Comparison of ENCODE assay signal across 1 cellular context in genomic region chr9:4792572-4793411, GRCh38.
A peak's percentile ranks its signal among the peaks of the same experiment; 100 is the strongest.
TF ChIP-seq lines count a peak whose summit lies in the region.

RCL1 (plus strand) TSS chr9:4792944; CDS start chr9:4793092, 148 bp downstream.

TF ChIP-seq in K562, 482 proteins besides CTCF, POLR2A, EP300 and RAD21 (continued from another document and continues in another):
- TF ChIP-seq CUX1 (CRISPR knock-in tag; IDR thresholded peaks at IDR 0.05) (no peak), CREB3 (tag; conservative IDR thresholded peaks at IDR 0.05; ENCODE audit: low read depth) (no peak), PHB2 (IDR thresholded peaks at IDR 0.05; ENCODE audit: low read depth) (no peak), MLLT1 (IDR thresholded peaks at IDR 0.05) (no peak; a peak in 1 of 4 replicates), SPI1 (IDR thresholded peaks at IDR 0.05; ENCODE audit: borderline replicate concordance, low read depth, low read length) (no peak), ZNF778 (CRISPR knock-in tag; IDR thresholded peaks at IDR 0.05) (no peak), NCOA6 (IDR thresholded peaks at IDR 0.05) (peak; percentile 94), ZKSCAN8 (CRISPR knock-in tag; IDR thresholded peaks at IDR 0.05) (no peak), MTA2 (IDR thresholded peaks at IDR 0.05; ENCODE audit: low read depth) (no peak), ZNF583 (CRISPR knock-in tag; IDR thresholded peaks at IDR 0.05) (no peak), ID3 (CRISPR knock-in tag; IDR thresholded peaks at IDR 0.05) (no peak), ID3 (tag; IDR thresholded peaks at IDR 0.05) (no peak; the same call in 1 of the 2 replicates), ETV1 (tag; conservative IDR thresholded peaks at IDR 0.05; ENCODE audit: low read depth) (no peak), PTBP1 (IDR thresholded peaks at IDR 0.05; ENCODE audit: low read depth, low read length) (no peak), ZNF274 (IDR thresholded peaks at IDR 0.05; ENCODE audit: borderline replicate concordance, low read depth, low read length) (no peak), AFF1 (IDR thresholded peaks at IDR 0.05; ENCODE audit: low read depth in 1 of 2, partially characterized antibody in 2 of 2) (no peak), MAFG (tag; conservative IDR thresholded peaks at IDR 0.05) (no peak), RBM39 (optimal IDR thresholded peaks at IDR 0.05; ENCODE audit: low read depth, low read length) (no peak), ZNF57 (CRISPR knock-in tag; IDR thresholded peaks at IDR 0.05) (no peak), MEF2D (tag; conservative IDR thresholded peaks at IDR 0.05; ENCODE audit: low read depth) (no peak), ARID3A (IDR thresholded peaks at IDR 0.05; ENCODE audit: borderline replicate concordance, low read depth, low read length) (no peak), SMARCC2 (IDR thresholded peaks at IDR 0.05; ENCODE audit: low read depth) (no peak), E2F3 (CRISPR knock-in tag; IDR thresholded peaks at IDR 0.05) (no peak), RERE (CRISPR knock-in tag; IDR thresholded peaks at IDR 0.05; ENCODE audit: borderline replicate concordance) (no peak), HBP1 (CRISPR knock-in tag; IDR thresholded peaks at IDR 0.05) (no peak), HNRNPL (IDR thresholded peaks at IDR 0.05; ENCODE audit: low read depth, low read length) (0 out of 2 replicates have a peak, but pooled peaks have one; percentile 29), ZNF134 (CRISPR knock-in tag; conservative IDR thresholded peaks at IDR 0.05) (no peak), DLX4 (CRISPR knock-in tag; IDR thresholded peaks at IDR 0.05) (no peak), KLF16 (IDR thresholded peaks at IDR 0.05) (no peak), SP1 (CRISPR knock-in tag; IDR thresholded peaks at IDR 0.05) (peak; percentile 89), POLR2H (tag; IDR thresholded peaks at IDR 0.05; ENCODE audit: low read depth) (no peak), ILF3 (IDR thresholded peaks at IDR 0.05; ENCODE audit: borderline replicate concordance) (no peak), E2F6 (IDR thresholded peaks at IDR 0.05; ENCODE audit: borderline replicate concordance in 1 of 2, extremely low read depth in 1 of 2, insufficient read depth in 1 of 2, insufficient read length in 1 of 2, low read depth in 1 of 2, low read length in 1 of 2, poor library complexity in 1 of 2, severe bottlenecking in 1 of 2) (peak; percentile 56 to 60), MYC (IDR thresholded peaks at IDR 0.05; ENCODE audit: low read depth, low read length) (peak; percentile 97), MYC (CRISPR knock-in tag; IDR thresholded peaks at IDR 0.05; ENCODE audit: borderline replicate concordance, low read depth) (peak; percentile 79; the same call in 1 of the 2 replicates), ESRRB (CRISPR knock-in tag; IDR thresholded peaks at IDR 0.05; ENCODE audit: borderline replicate concordance) (no peak), TRIM24 (IDR thresholded peaks at IDR 0.05) (peak in 1 of 2 experiments; percentile 74; a peak in 2 of 4 replicates), ZNF217 (CRISPR knock-in tag; IDR thresholded peaks at IDR 0.05) (no peak)
